15 cellular contexts compared by ENCODE assay signal in the genomic region with DNA sequence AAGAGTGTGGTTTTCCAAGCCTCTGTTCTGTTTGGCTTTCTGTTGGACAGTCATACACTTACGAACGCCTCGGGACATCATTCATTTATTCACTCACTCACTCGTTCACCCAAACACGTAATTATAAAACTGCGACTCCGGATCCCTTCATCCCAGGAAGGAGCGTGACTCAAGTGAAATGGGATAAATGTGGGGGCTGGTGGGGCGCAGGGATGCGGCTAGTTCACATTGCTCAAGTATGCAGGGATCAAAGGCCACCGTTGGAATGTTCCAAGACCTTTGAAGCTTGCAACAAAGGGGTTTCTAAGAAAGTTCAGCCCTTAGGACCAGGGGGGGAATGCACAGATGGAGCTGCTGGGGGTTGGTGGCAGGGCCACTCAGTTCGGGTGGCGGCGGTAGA.
A peak's percentile ranks its signal among the peaks of the same experiment; 100 is the strongest.
DNase-seq lines count a peak whose midpoint lies in the region; TF ChIP-seq lines count a peak whose summit lies in the region.
"Had no signal": no experiment of that assay in that cellular context is flagged by ENCODE, and none has a peak within 500 bp of the region (broad histone marks: within the 10 kb centered on the region; RNA-seq: fewer than 3 reads in every experiment).

No MANE protein-coding gene starts in this region.

- no peak for TF ChIP-seq CTCF in retinal pigment epithelial cell (conservative IDR thresholded peaks at IDR 0.05; ENCODE audit: low read depth, low read length)

- peak; percentile 16 for DNase-seq in ELR (ENCODE audit: low read depth)
- peak; percentile 82 for DNase-seq in RPMI7951 (ENCODE audit: low read depth)
- DNase-seq in foreskin melanocyte, result peak; percentile 6
- DNase-seq in retinal pigment epithelial cell (ENCODE audit: low read depth), result peak; percentile 39
- no peak for DNase-seq in HUDEP-2 (lab: John Stamatoyannopoulos, UW; ENCODE audit: unreplicated experiment in 76 of 76)
- DNase-seq in anterior cingulate cortex (lab: John Stamatoyannopoulos, UW), result no peak
- no peak for DNase-seq in NCI-H1092 (lab: John Stamatoyannopoulos, UW)
- DNase-seq: DMS53, GDM1, GOT3, NCI-H1930, NCI-H2171, NCI-H446 treated with DMSO at 0.1 percent for 48 hours, NCI-H748 treated with DMSO at 0.1 percent for 48 hours, PC-3 had no signal

- H3K4me3 ChIP-seq in retinal pigment epithelial cell (ENCODE audit: low read length), result no peak overlapping the region

Comparison
In these comparisons a context has a peak if more than half of its experiments do, and no peak if none do; other contexts are left out.
1. DNase-seq: peak in ELR (single experiment), RPMI7951 (single experiment), foreskin melanocyte (single experiment) and retinal pigment epithelial cell (single experiment); none in HUDEP-2 (0 of 76), anterior cingulate cortex (0 of 58) and NCI-H1092 (single experiment).